In genomic region chr19:8209111-8209964, GRCh38 we compare ENCODE assay signal across 8 cellular contexts. TPM values are rescaled to one million over a fixed set of nuclear protein-coding genes. Genes with fewer than 3 reads are reported as not detected.
DNase-seq lines count a peak whose midpoint lies in the region; ATAC-seq, FAIRE-seq and TF ChIP-seq lines count a peak whose summit lies in the region.

Gene CERS4 (plus strand): TSS chr19:8209370. CDS start chr19:8251077, 41,707 bp downstream.

- no peak within 1 kb of the TSS for H3K27ac ChIP-seq in MM.1S (ENCODE audit: low read length)
- peak within 1 kb of the TSS; percentile 20 for H3K27ac ChIP-seq in keratinocyte (ENCODE audit: control insufficient read depth, insufficient read depth, low read length)

- H3K36me3 ChIP-seq in MM.1S (replicated peaks; ENCODE audit: insufficient read depth, low read length) (no peaks in the 10 kb centered on the region), bronchial epithelial cell (ENCODE audit: control insufficient read depth, insufficient read depth, low read length) (no peaks in the 10 kb centered on the region), keratinocyte (ENCODE audit: control insufficient read depth in 2 of 2, extremely low read depth in 1 of 2, insufficient read depth in 2 of 2, low read length in 2 of 2) (peaks cover 0 to 1% of the 10 kb centered on the region in 2 experiments)

- dilution Hi-C loops in keratinocyte (cut with MboI; ENCODE audit: extremely low pct_ligation_motif_present, low sequenced_read_pairs), result no loop called here

- H3K4me1 ChIP-seq in MM.1S (ENCODE audit: low read length) (no peaks in the 10 kb centered on the region), keratinocyte (ENCODE audit: control insufficient read depth, extremely low read depth, insufficient read depth, low read length) (peaks cover 16% of the 10 kb centered on the region)

- H3K9ac ChIP-seq in MM.1S (ENCODE audit: low read length) (no peak within 1 kb of the TSS), keratinocyte (ENCODE audit: control insufficient read depth, extremely low read depth, insufficient read depth, low read length) (peak within 1 kb of the TSS; percentile 72)

- peak; percentile 61 for DNase-seq in DMS79 treated with DMSO at 0.1 percent for 48 hours (lab: John Stamatoyannopoulos, UW)
- DNase-seq in MM.1S, result no peak
- DNase-seq in activated CD4-positive, CD25-positive, alpha-beta regulatory T cell treated with anti-CD3 and anti-CD28 coated beads, Interleukin-2, amount 50 U/mL, for 16 hours (ENCODE audit: low read depth, low spot score), result peak; percentile 56
- no peak for DNase-seq in bronchial epithelial cell (ENCODE audit: low read depth)
- no peak for DNase-seq in keratinocyte (ENCODE audit: low read depth, low spot score)
- peak; percentile 48 to 78 (median 60) for DNase-seq in stimulated activated CD4-positive, alpha-beta T cell treated with anti-CD3 and anti-CD28 coated beads, Interleukin-12 subunit alpha, Interleukin-12 subunit beta, amount 100 ng/mL, for 48 hours (ENCODE audit: low read depth in 2 of 3, low spot score in 1 of 3)
- no peak for DNase-seq in NCI-H187 treated with DMSO at 0.1 percent for 48 hours (lab: John Stamatoyannopoulos, UW)

- TF ChIP-seq CTCF in MM.1S (IDR thresholded peaks at IDR 0.05; ENCODE audit: low read length) (no peak), bronchial epithelial cell (IDR thresholded peaks at IDR 0.05; ENCODE audit: insufficient read depth, low read length, severe bottlenecking) (no peak), keratinocyte (optimal IDR thresholded peaks at IDR 0.05 in 1 of 3, IDR thresholded peaks at IDR 0.05 in 1 of 3, conservative IDR thresholded peaks at IDR 0.05 in 1 of 3; ENCODE audit: extremely low read depth in 1 of 3, insufficient read depth in 2 of 3, low read length in 3 of 3) (no peak)

- no peaks in the 10 kb centered on the region for H3K9me3 ChIP-seq in MM.1S (replicated peaks; ENCODE audit: insufficient read depth, low read length)
- no peaks in the 10 kb centered on the region for H3K9me3 ChIP-seq in keratinocyte (ENCODE audit: control insufficient read depth, low read depth, low read length)

- no peaks in the 10 kb centered on the region for H3F3A ChIP-seq in MM.1S (ENCODE audit: insufficient read depth, low read length)

- no peak within 1 kb of the TSS for H2AFZ ChIP-seq in MM.1S (ENCODE audit: low read length)
- peak within 1 kb of the TSS; percentile 90 for H2AFZ ChIP-seq in keratinocyte (ENCODE audit: control insufficient read depth, low read length)

- FAIRE-seq in bronchial epithelial cell (lab: Jason Lieb, UNC) (no peak), keratinocyte (lab: Jason Lieb, UNC) (no peak)

- no peaks in the 10 kb centered on the region for H4K20me1 ChIP-seq in MM.1S (ENCODE audit: insufficient read depth, low read length)
- H4K20me1 ChIP-seq in keratinocyte (ENCODE audit: control insufficient read depth, extremely low read depth, insufficient read depth, low read length), result no peaks in the 10 kb centered on the region

- H3K27me3 ChIP-seq in MM.1S (replicated peaks; ENCODE audit: insufficient read depth, low read length) (peaks cover 84% of the 10 kb centered on the region), bronchial epithelial cell (ENCODE audit: control insufficient read depth, insufficient read depth, low read length) (peaks cover 16% of the 10 kb centered on the region), keratinocyte (ENCODE audit: control insufficient read depth, extremely low read depth, insufficient read depth, low read length) (no peaks in the 10 kb centered on the region)

- H3K79me2 ChIP-seq in MM.1S (ENCODE audit: low read length), result no peaks in the 10 kb centered on the region
- H3K79me2 ChIP-seq in keratinocyte (ENCODE audit: control insufficient read depth, insufficient read depth, low read length), result no peaks in the 10 kb centered on the region

- peak within 1 kb of the TSS; percentile 15; the same call in 1 of the 2 replicates for H3K4me3 ChIP-seq in MM.1S (ENCODE audit: low read length)
- peak within 1 kb of the TSS; percentile 18 for H3K4me3 ChIP-seq in bronchial epithelial cell (ENCODE audit: low read depth, low read length)
- peak within 1 kb of the TSS; percentile 63 to 73 (median 71) for H3K4me3 ChIP-seq in keratinocyte (ENCODE audit: control insufficient read depth in 2 of 3, extremely low read depth in 1 of 3, insufficient read depth in 2 of 3, low read depth in 1 of 3, low read length in 3 of 3)

- peak; percentile 42 for ATAC-seq in GM21717 (IDR thresholded peaks at IDR 0.05; ENCODE audit: unreplicated experiment)

- H3K4me2 ChIP-seq in MM.1S (ENCODE audit: low read depth, low read length), result peak within 1 kb of the TSS; percentile 29; the same call in 1 of the 2 replicates
- peak within 1 kb of the TSS; percentile 78 for H3K4me2 ChIP-seq in keratinocyte (ENCODE audit: control insufficient read depth, extremely low read depth, insufficient read depth, low read depth, low read length)

- no peaks in the 10 kb centered on the region for H3K9me1 ChIP-seq in keratinocyte (ENCODE audit: control insufficient read depth, extremely low read depth, insufficient read depth, low read length)

- no peaks in the 10 kb centered on the region for H3K9me2 ChIP-seq in MM.1S (replicated peaks; ENCODE audit: insufficient read depth, low read length)

RNA-seq across cellular contexts. Expression of gene CERS4, which starts in this region (rescaled TPM):
- total RNA-seq in bronchial epithelial cell, result 2.1 and 7.4 TPM in 2 replicates
- polyA plus RNA-seq in keratinocyte, result 12.8 to 43.4 TPM (median 19.8 TPM) in 3 replicates
- 29.5 TPM for polyA plus RNA-seq in keratinocyte (2011; ENCODE audit: low read depth)
- 20.0 and 27.2 TPM in 2 replicates for polyA plus RNA-seq in keratinocyte (2011; cell fraction: cytosol; rRNA removed)
- polyA plus RNA-seq in keratinocyte (2011; cell fraction: nucleus; rRNA removed), result 23.8 and 29.4 TPM in 2 replicates
- polyA plus RNA-seq in keratinocyte (2012; ENCODE audit: low replicate concordance), result 8.6 and 25.6 TPM in 2 replicates
- polyA minus RNA-seq in keratinocyte, result 24.5 to 52.5 TPM (median 30.8 TPM) in 3 replicates
- 25.1 TPM for polyA minus RNA-seq in keratinocyte (2011; cell fraction: cytosol; rRNA and poly(A)+ RNA removed)
- 16.3 and 17.7 TPM in 2 replicates for polyA minus RNA-seq in keratinocyte (2011; cell fraction: nucleus; rRNA and poly(A)+ RNA removed)

Comparison
In these comparisons a context has a peak if more than half of its experiments do, and no peak if none do; other contexts are left out.
1. DNase-seq: peak in DMS79 treated with DMSO at 0.1 percent for 48 hours (single experiment), activated CD4-positive, CD25-positive, alpha-beta regulatory T cell treated with anti-CD3 and anti-CD28 coated beads, Interleukin-2, amount 50 U/mL, for 16 hours (single experiment) and stimulated activated CD4-positive, alpha-beta T cell treated with anti-CD3 and anti-CD28 coated beads, Interleukin-12 subunit alpha, Interleukin-12 subunit beta, amount 100 ng/mL, for 48 hours (3 of 3); none in MM.1S (single experiment), bronchial epithelial cell (single experiment), keratinocyte (single experiment) and NCI-H187 treated with DMSO at 0.1 percent for 48 hours (single experiment).
2. H3K4me3 ChIP-seq: peak in every context shown above with its lines; median percentile 71 in keratinocyte; 18 in bronchial epithelial cell; 15 in MM.1S.